ENCODE assay signal across 1 cellular context in the genomic region with DNA sequence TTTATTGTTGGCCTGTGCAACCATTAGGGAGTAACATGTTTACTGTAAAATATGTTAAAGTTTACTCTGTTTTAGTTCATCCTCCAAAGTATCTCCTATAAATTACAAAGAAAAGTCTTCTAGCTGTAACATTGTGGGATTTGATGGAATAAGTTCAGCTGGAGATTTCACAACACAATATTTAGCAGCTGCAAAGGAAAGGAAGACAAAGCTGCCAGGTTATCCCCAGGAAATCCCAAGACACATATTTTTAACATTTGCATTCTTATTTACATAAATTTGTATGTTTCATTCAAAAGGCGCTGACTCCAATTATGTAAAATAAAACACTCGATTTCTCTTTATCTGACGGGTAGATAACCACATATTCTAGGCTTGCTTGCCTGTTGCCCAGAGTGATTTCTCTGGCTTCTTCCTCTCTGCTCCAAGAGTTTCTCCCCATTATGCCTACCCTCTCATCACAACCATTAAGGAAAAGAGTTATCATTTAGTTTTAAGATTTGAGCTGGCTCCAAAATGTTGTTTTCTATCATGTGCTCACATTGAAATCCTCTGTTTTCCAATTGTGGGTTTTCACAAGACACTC.
TF ChIP-seq lines count a peak whose summit lies in the region.

No MANE protein-coding gene starts in this region.

TF ChIP-seq in WTC11, 78 proteins besides CTCF, POLR2A, EP300 and RAD21 (continued from another document):
- TF ChIP-seq, protein P1, sequence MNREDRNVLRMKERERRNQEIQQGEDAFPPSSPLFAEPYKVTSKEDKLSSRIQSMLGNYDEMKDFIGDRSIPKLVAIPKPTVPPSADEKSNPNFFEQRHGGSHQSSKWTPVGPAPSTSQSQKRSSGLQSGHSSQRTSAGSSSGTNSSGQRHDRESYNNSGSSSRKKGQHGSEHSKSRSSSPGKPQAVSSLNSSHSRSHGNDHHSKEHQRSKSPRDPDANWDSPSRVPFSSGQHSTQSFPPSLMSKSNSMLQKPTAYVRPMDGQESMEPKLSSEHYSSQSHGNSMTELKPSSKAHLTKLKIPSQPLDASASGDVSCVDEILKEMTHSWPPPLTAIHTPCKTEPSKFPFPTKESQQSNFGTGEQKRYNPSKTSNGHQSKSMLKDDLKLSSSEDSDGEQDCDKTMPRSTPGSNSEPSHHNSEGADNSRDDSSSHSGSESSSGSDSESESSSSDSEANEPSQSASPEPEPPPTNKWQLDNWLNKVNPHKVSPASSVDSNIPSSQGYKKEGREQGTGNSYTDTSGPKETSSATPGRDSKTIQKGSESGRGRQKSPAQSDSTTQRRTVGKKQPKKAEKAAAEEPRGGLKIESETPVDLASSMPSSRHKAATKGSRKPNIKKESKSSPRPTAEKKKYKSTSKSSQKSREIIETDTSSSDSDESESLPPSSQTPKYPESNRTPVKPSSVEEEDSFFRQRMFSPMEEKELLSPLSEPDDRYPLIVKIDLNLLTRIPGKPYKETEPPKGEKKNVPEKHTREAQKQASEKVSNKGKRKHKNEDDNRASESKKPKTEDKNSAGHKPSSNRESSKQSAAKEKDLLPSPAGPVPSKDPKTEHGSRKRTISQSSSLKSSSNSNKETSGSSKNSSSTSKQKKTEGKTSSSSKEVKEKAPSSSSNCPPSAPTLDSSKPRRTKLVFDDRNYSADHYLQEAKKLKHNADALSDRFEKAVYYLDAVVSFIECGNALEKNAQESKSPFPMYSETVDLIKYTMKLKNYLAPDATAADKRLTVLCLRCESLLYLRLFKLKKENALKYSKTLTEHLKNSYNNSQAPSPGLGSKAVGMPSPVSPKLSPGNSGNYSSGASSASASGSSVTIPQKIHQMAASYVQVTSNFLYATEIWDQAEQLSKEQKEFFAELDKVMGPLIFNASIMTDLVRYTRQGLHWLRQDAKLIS (CRISPR knock-in tag; IDR thresholded peaks at IDR 0.05; ENCODE audit: borderline replicate concordance) = no peak
- TF ChIP-seq ZNF232 (CRISPR knock-in tag; IDR thresholded peaks at IDR 0.05) = no peak
- no peak for TF ChIP-seq ZNF416 (CRISPR knock-in tag; IDR thresholded peaks at IDR 0.05)
- no peak for TF ChIP-seq ZNF396 (CRISPR knock-in tag; IDR thresholded peaks at IDR 0.05; ENCODE audit: borderline replicate concordance)
- no peak for TF ChIP-seq NR1H2 (CRISPR knock-in tag; IDR thresholded peaks at IDR 0.05)
